8 cellular contexts compared by ENCODE assay signal in genomic region chr2:120343433-120344105, GRCh38. TPM values are rescaled to one million over a fixed set of nuclear protein-coding genes. Genes with fewer than 3 reads are reported as not detected.
DNase-seq lines count a peak whose midpoint lies in the region; ATAC-seq and TF ChIP-seq lines count a peak whose summit lies in the region.

No MANE protein-coding gene starts in this region.

- intact Hi-C loops in right lobe of liver (cut with DNase I), result loop anchor here (5.0 to 10.0 kb wide), 2 partner anchors 161 to 334 kb away; no protein-coding TSS in a partner anchor

- DNase-seq in GM20000 (ENCODE audit: low spot score) (peak; percentile 84), NCI-H2107 (lab: John Stamatoyannopoulos, UW) (peak; percentile 38), ecto neural progenitor cell (ENCODE audit: low spot score) (peak; percentile 90), right lobe of liver (peak; percentile 85 to 92 (median 91))
- DNase-seq in activated CD4-positive, alpha-beta T cell treated with anti-CD3 and anti-CD28 coated beads, Interleukin-2, amount 50 U/mL, for 4 hours, result peak; percentile 44 to 47
- peak; percentile 65 for DNase-seq in stimulated activated CD4-positive, alpha-beta T cell treated with anti-CD3 and anti-CD28 coated beads, Interleukin-4, amount 100 ng/mL, for 1 hour

- peaks cover 0 to 66% (median 47%) of the 10 kb centered on the region in 11 experiments; a peak in 20 of 22 replicates for H4K20me1 ChIP-seq in BLaER1 treated with 17β-estradiol and CSF1 and Interleukin-3, amounts not matched to agents 10 nM and 100 nM

- no peak overlapping the region for H3K27ac ChIP-seq in BLaER1 treated with 17β-estradiol and CSF1 and Interleukin-3, amounts not matched to agents 10 nM and 100 nM
- peak overlapping the region in 1 of 3 donors; percentile 88 for H3K27ac ChIP-seq in right lobe of liver

- peak; percentile 48 for TF ChIP-seq POLR2A in right lobe of liver (IDR thresholded peaks at IDR 0.05)

- TF ChIP-seq CTCF in GM20000 (IDR thresholded peaks at IDR 0.05; ENCODE audit: extremely low read depth, missing control alignments), result peak; percentile 73
- peak; percentile 82 to 90 (median 90) for TF ChIP-seq CTCF in right lobe of liver (IDR thresholded peaks at IDR 0.05)

- H3K9ac ChIP-seq in BLaER1 treated with 17β-estradiol and CSF1 and Interleukin-3, amounts not matched to agents 10 nM and 100 nM, result 0 out of 22 replicates have a peak overlapping the region, but pooled peaks of 1 of the 11 experiments have one; percentile 12

- H3K36me3 ChIP-seq in BLaER1 treated with 17β-estradiol and CSF1 and Interleukin-3, amounts not matched to agents 10 nM and 100 nM, result no peaks in the 10 kb centered on the region
- H3K36me3 ChIP-seq in right lobe of liver, result no peaks in the 10 kb centered on the region

- H3K4me1 ChIP-seq in BLaER1 treated with 17β-estradiol and CSF1 and Interleukin-3, amounts not matched to agents 10 nM and 100 nM, result peaks cover 17 to 49% (median 35%) of the 10 kb centered on the region in 10 experiments; a peak in 19 of 20 replicates
- H3K4me1 ChIP-seq in right lobe of liver, result peaks cover 0 to 45% (median 8%) of the 10 kb centered on the region in 4 donors

- H3K4me3 ChIP-seq in BLaER1 treated with 17β-estradiol and CSF1 and Interleukin-3, amounts not matched to agents 10 nM and 100 nM, result peak overlapping the region in 6 of 10 experiments; percentile 9 to 72 (median 29); a peak in 9 of 20 replicates
- H3K4me3 ChIP-seq in right lobe of liver, result peak overlapping the region; percentile 13 to 58 (median 56)

- H3K9me3 ChIP-seq in BLaER1 treated with 17β-estradiol and CSF1 and Interleukin-3, amounts not matched to agents 10 nM and 100 nM (replicated peaks in 1 of 11), result no peaks in the 10 kb centered on the region
- no peaks in the 10 kb centered on the region for H3K9me3 ChIP-seq in right lobe of liver

- H3K4me2 ChIP-seq in BLaER1 treated with 17β-estradiol and CSF1 and Interleukin-3, amounts not matched to agents 10 nM and 100 nM, result peak overlapping the region; percentile 87 to 100 (median 100)

- WGBS in right lobe of liver (ENCODE audit: insufficient coverage, low coverage, low lambda C conversion rate, missing lambda C conversion rate), result 44% methylated on average over 3 of the region's 43 CpGs

- peak; percentile 81 to 85 (median 84) for ATAC-seq in right lobe of liver
- no peak for ATAC-seq in HG02763 (IDR thresholded peaks at IDR 0.05; ENCODE audit: unreplicated experiment)

- peaks cover 77 to 91% (median 87%) of the 10 kb centered on the region in 11 experiments for H3K27me3 ChIP-seq in BLaER1 treated with 17β-estradiol and CSF1 and Interleukin-3, amounts not matched to agents 10 nM and 100 nM
- H3K27me3 ChIP-seq in right lobe of liver, result no peaks in the 10 kb centered on the region

RNA-seq across cellular contexts. Expression of gene INHBB, which starts 2.4 kb away (rescaled TPM):
- 10 to 100 TPM in 3 of 6 experiments, 1 to 10 TPM in 2, under 1 TPM in 1; 0.37 to 15.9 (median 9.6) TPM for total RNA-seq in right lobe of liver

Comparison
In these comparisons a context has a peak if more than half of its experiments do, and no peak if none do; other contexts are left out.
1. DNase-seq: peak in every context shown above with its lines; median percentile 91 in right lobe of liver; 90 in ecto neural progenitor cell; 84 in GM20000; 65 in stimulated activated CD4-positive, alpha-beta T cell treated with anti-CD3 and anti-CD28 coated beads, Interleukin-4, amount 100 ng/mL, for 1 hour; 46 in activated CD4-positive, alpha-beta T cell treated with anti-CD3 and anti-CD28 coated beads, Interleukin-2, amount 50 U/mL, for 4 hours; 38 in NCI-H2107.